29 cellular contexts compared by ENCODE assay signal in genomic region chr2:170862503-170862902, GRCh38. TPM values are rescaled to one million over a fixed set of nuclear protein-coding genes. Genes with fewer than 3 reads are reported as not detected.
"Had no signal": no experiment of that assay in that cellular context is flagged by ENCODE, and none has a peak within 500 bp of the region (broad histone marks: within the 10 kb centered on the region; RNA-seq: fewer than 3 reads in every experiment).

No MANE protein-coding gene starts in this region.

- H3K27ac Mint-ChIP-seq: nephron; neural progenitor cell; progenitor cell of endocrine pancreas; stimulated activated effector memory CD8-positive, alpha-beta T cell treated with anti-CD3 and anti-CD28 coated beads, Interleukin-12 subunit alpha, Interleukin-12 subunit beta, amount 100 ng/mL, for 72 hours; stimulated activated naive B cell treated with anti-CD40 and anti-IgM and Interleukin-4, amounts not matched to agents 10 μg/mL and 1 μg/mL and 100 μg/mL, for 72 hours; stimulated activated naive CD8-positive, alpha-beta T cell treated with anti-CD3 and anti-CD28 coated beads, Interleukin-15, Interleukin-2, amounts not matched to agents 100 ng/mL and 50 ng/mL, for 24 hours; type B pancreatic cell had no signal

- FAIRE-seq: small intestine had no signal

- H3K4me1 Mint-ChIP-seq: naive B cell; naive thymus-derived CD8-positive, alpha-beta T cell; nephron; neural progenitor cell; stimulated activated effector memory CD8-positive, alpha-beta T cell treated with anti-CD3 and anti-CD28 coated beads, Interleukin-12 subunit alpha, Interleukin-12 subunit beta, amount 100 ng/mL, for 72 hours; stimulated activated naive B cell treated with anti-CD40 and anti-IgM and Interleukin-4, amounts not matched to agents 10 μg/mL and 1 μg/mL and 100 μg/mL, for 72 hours had no signal

- H3K79me2 ChIP-seq: parathyroid adenoma had no signal

- ATAC-seq: naive thymus-derived CD8-positive, alpha-beta T cell; psoas muscle; right cardiac atrium; right lobe of liver; stimulated activated effector memory CD8-positive, alpha-beta T cell treated with anti-CD3 and anti-CD28 coated beads, Interleukin-12 subunit alpha, Interleukin-12 subunit beta, amount 100 ng/mL, for 72 hours; stimulated activated naive B cell treated with anti-CD40 and anti-IgM and Interleukin-4, amounts not matched to agents 10 μg/mL and 1 μg/mL and 100 μg/mL, for 72 hours; upper lobe of right lung had no signal

- H3K36me3 Mint-ChIP-seq: naive B cell; naive thymus-derived CD8-positive, alpha-beta T cell; neural progenitor cell; stimulated activated effector memory CD8-positive, alpha-beta T cell treated with anti-CD3 and anti-CD28 coated beads, Interleukin-12 subunit alpha, Interleukin-12 subunit beta, amount 100 ng/mL, for 72 hours; stimulated activated naive B cell treated with anti-CD40 and anti-IgM and Interleukin-4, amounts not matched to agents 10 μg/mL and 1 μg/mL and 100 μg/mL, for 72 hours; type B pancreatic cell had no signal

- H3K4me3 ChIP-seq: neural progenitor cell, psoas muscle, right lobe of liver, sigmoid colon, stomach, thoracic aorta, thyroid gland, transverse colon, upper lobe of right lung, uterus had no signal

- H2AFZ ChIP-seq: neural progenitor cell, parathyroid adenoma had no signal

- H3K9me3 ChIP-seq: psoas muscle, right lobe of liver, sigmoid colon, stomach, thoracic aorta, thyroid gland, transverse colon, upper lobe of right lung, uterus had no signal

- H3K27me3 ChIP-seq: neural progenitor cell, right lobe of liver, sigmoid colon, stomach, thyroid gland, transverse colon, upper lobe of right lung, uterus had no signal

- H3K36me3 ChIP-seq: neural progenitor cell, right lobe of liver, sigmoid colon, stomach, thyroid gland, transverse colon, upper lobe of right lung, uterus had no signal

- DNase-seq: naive B cell; naive thymus-derived CD8-positive, alpha-beta T cell; occipital lobe; posterior cingulate gyrus; psoas muscle; right cardiac atrium; right lobe of liver; sigmoid colon; small intestine; stimulated activated CD4-positive, alpha-beta T cell treated with anti-CD3 and anti-CD28 coated beads, Interleukin-15, amount 100 ng/mL, for 24 hours; stimulated activated CD4-positive, alpha-beta T cell treated with anti-CD3 and anti-CD28 coated beads, Interleukin-2, amount 100 ng/mL, for 24 hours; stimulated activated CD4-positive, alpha-beta T cell treated with anti-CD3 and anti-CD28 coated beads, Interleukin-2, amount 100 ng/mL, for 48 hours; stimulated activated CD4-positive, alpha-beta T cell treated with anti-CD3 and anti-CD28 coated beads, Interleukin-4, amount 100 ng/mL, for 24 hours; stimulated activated naive B cell treated with anti-CD40 and anti-IgM and Interleukin-4, amounts not matched to agents 10 μg/mL and 1 μg/mL and 100 μg/mL, for 72 hours; stimulated activated naive CD4-positive, alpha-beta T cell treated with Interleukin-2 at 50 U/mL for 16 hours; stomach; thyroid gland; transverse colon; upper lobe of right lung; uterus had no signal

- H3K27ac ChIP-seq: neural progenitor cell, parathyroid adenoma, psoas muscle, right lobe of liver, sigmoid colon, stomach, thoracic aorta, thyroid gland, transverse colon, upper lobe of right lung, uterus had no signal

- H3K9ac ChIP-seq: neural progenitor cell, parathyroid adenoma had no signal

- H3K9me3 Mint-ChIP-seq: nephron; neural progenitor cell; stimulated activated effector memory CD8-positive, alpha-beta T cell treated with anti-CD3 and anti-CD28 coated beads, Interleukin-12 subunit alpha, Interleukin-12 subunit beta, amount 100 ng/mL, for 72 hours; stimulated activated naive CD8-positive, alpha-beta T cell treated with anti-CD3 and anti-CD28 coated beads, Interleukin-15, Interleukin-2, amounts not matched to agents 100 ng/mL and 50 ng/mL, for 24 hours; type B pancreatic cell had no signal

- H3K4me3 Mint-ChIP-seq: naive thymus-derived CD8-positive, alpha-beta T cell; nephron; neural progenitor cell; stimulated activated effector memory CD8-positive, alpha-beta T cell treated with anti-CD3 and anti-CD28 coated beads, Interleukin-12 subunit alpha, Interleukin-12 subunit beta, amount 100 ng/mL, for 72 hours; stimulated activated naive B cell treated with anti-CD40 and anti-IgM and Interleukin-4, amounts not matched to agents 10 μg/mL and 1 μg/mL and 100 μg/mL, for 72 hours; stimulated activated naive CD8-positive, alpha-beta T cell treated with anti-CD3 and anti-CD28 coated beads, Interleukin-15, Interleukin-2, amounts not matched to agents 100 ng/mL and 50 ng/mL, for 24 hours; type B pancreatic cell had no signal

- H3K4me1 ChIP-seq: neural progenitor cell, parathyroid adenoma, psoas muscle, right lobe of liver, sigmoid colon, stomach, thyroid gland, transverse colon, upper lobe of right lung, uterus had no signal

- H3K4me2 ChIP-seq: neural progenitor cell had no signal

- H3K27me3 Mint-ChIP-seq: progenitor cell of endocrine pancreas; stimulated activated naive CD8-positive, alpha-beta T cell treated with anti-CD3 and anti-CD28 coated beads, Interleukin-15, Interleukin-2, amounts not matched to agents 100 ng/mL and 50 ng/mL, for 24 hours; type B pancreatic cell had no signal

RNA-seq across cellular contexts. Expression of gene GAD1, which starts 45.8 kb away (rescaled TPM):
- total RNA-seq: naive thymus-derived CD8-positive, alpha-beta T cell; osteocyte; psoas muscle; right cardiac atrium; right lobe of liver; transverse colon; upper lobe of right lung had no signal
- polyA plus RNA-seq: naive thymus-derived CD8-positive, alpha-beta T cell had no signal
